Comparison of ENCODE assay signal across 1 cellular context in genomic region chr1:94532077-94532476, GRCh38.
A peak's percentile ranks its signal among the peaks of the same experiment; 100 is the strongest.
TF ChIP-seq lines count a peak whose summit lies in the region.

No MANE protein-coding gene starts in this region.

TF ChIP-seq in HepG2, 621 proteins besides CTCF, POLR2A, EP300 and RAD21:
- TF ChIP-seq STAG1 (CRISPR knock-in tag; IDR thresholded peaks at IDR 0.05) (peak; percentile 42), NFE2L1 (CRISPR knock-in tag; IDR thresholded peaks at IDR 0.05; ENCODE audit: borderline replicate concordance) (no peak)
